ENCODE assay signal across 23 cellular contexts in the genomic region with DNA sequence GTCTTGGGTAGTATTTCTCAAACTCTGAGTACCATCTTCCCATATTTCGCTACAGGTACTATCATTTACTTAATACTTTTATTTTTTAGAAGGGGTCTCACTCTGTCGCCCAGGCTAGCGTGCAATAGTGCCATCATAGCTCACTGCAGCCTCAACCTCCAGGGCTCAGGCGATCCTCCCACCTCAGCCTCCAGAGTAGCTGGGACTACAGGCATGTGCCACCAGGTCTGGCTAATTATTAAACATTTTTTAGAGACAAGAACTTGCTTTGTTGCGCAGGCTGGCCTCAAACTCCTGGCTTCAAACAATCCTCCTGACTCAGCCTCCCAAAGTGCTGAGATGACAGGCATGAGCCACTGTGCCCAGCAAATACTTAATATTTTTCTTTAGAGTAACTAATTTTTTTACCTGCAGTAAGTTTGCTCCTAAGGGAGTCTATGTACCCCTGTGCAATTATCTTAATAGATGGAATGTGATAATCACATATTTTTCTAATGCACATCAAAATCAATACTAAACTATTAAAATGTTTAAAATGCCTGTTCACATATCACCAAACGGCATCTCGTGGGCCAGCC.
DNase-seq lines count a peak whose midpoint lies in the region; ATAC-seq, FAIRE-seq and TF ChIP-seq lines count a peak whose summit lies in the region.
"Had no signal": no experiment of that assay in that cellular context is flagged by ENCODE, and none has a peak within 500 bp of the region (broad histone marks: within the 10 kb centered on the region; RNA-seq: fewer than 3 reads in every experiment).

No MANE protein-coding gene starts in this region.

- TF ChIP-seq POLR2A in HepG2 (IDR thresholded peaks at IDR 0.05; ENCODE audit: insufficient read depth in 1 of 2, low read depth in 2 of 2, low read length in 2 of 2) (no peak), right lobe of liver (IDR thresholded peaks at IDR 0.05) (no peak), vagina (IDR thresholded peaks at IDR 0.05) (no peak), upper lobe of left lung (IDR thresholded peaks at IDR 0.05) (no peak)

- no peaks in the 10 kb centered on the region for H3K79me1 ChIP-seq in mesendoderm (ENCODE audit: low read length)

- no peaks in the 10 kb centered on the region for H3K27me3 Mint-ChIP-seq in progenitor cell of endocrine pancreas

- no TSS peak for BruUV-seq in HepG2 (replicated peaks; lab: Mats Ljungman, UMichigan)

- no peaks in the 10 kb centered on the region for H3K4me1 ChIP-seq in HepG2 (ENCODE audit: insufficient read depth, low read length)
- H3K4me1 ChIP-seq in right lobe of liver: peaks cover 0 to 3% (median 0%) of the 10 kb centered on the region in 4 donors
- H3K4me1 ChIP-seq in mesendoderm (ENCODE audit: control insufficient read depth, low read depth, low read length): peaks cover 2% of the 10 kb centered on the region
- H3K4me1 ChIP-seq in vagina: peaks cover 30% of the 10 kb centered on the region
- peaks cover 13 to 16% (median 13%) of the 10 kb centered on the region in 4 donors for H3K4me1 ChIP-seq in upper lobe of left lung

- H2BK120ac ChIP-seq in mesendoderm (ENCODE audit: low read depth, low read length): no peak overlapping the region

- H3K56ac ChIP-seq in mesendoderm (ENCODE audit: low read length): no peak overlapping the region

- H3K4me2 ChIP-seq in HepG2 (ENCODE audit: low read depth, low read length) (no peak overlapping the region), mesendoderm (ENCODE audit: low read length) (no peak overlapping the region)

- no peak overlapping the region for H3K4me3 ChIP-seq in HepG2 (replicated peaks in 1 of 3; ENCODE audit: insufficient read depth in 1 of 3, low read depth in 2 of 3, low read length in 3 of 3)
- H3K4me3 ChIP-seq in right lobe of liver: no peak overlapping the region
- no peak overlapping the region for H3K4me3 ChIP-seq in mesendoderm (ENCODE audit: low read length)
- H3K4me3 ChIP-seq in vagina: no peak overlapping the region
- no peak overlapping the region for H3K4me3 ChIP-seq in upper lobe of left lung
- H3K4me3 ChIP-seq: MG63 had no signal

- H2BK5ac ChIP-seq in mesendoderm (ENCODE audit: low read length): no peak overlapping the region

- no peak overlapping the region for H2AFZ ChIP-seq in HepG2 (ENCODE audit: low read length)

- no peaks in the 10 kb centered on the region for H3K36me3 Mint-ChIP-seq in progenitor cell of endocrine pancreas (ENCODE audit: insufficient read depth)

- no peak overlapping the region for H3K23ac ChIP-seq in mesendoderm (ENCODE audit: low read length)

- H3K36me3 ChIP-seq in HepG2 (replicated peaks in 1 of 2; ENCODE audit: control insufficient read depth in 1 of 2, insufficient read depth in 2 of 2, low read length in 2 of 2) (no peaks in the 10 kb centered on the region), right lobe of liver (no peaks in the 10 kb centered on the region), mesendoderm (ENCODE audit: control insufficient read depth, insufficient read depth, low read length) (no peaks in the 10 kb centered on the region), vagina (no peaks in the 10 kb centered on the region), upper lobe of left lung (no peaks in the 10 kb centered on the region)
- H3K36me3 ChIP-seq: MG63 had no signal

- no peaks in the 10 kb centered on the region for H3K9me3 ChIP-seq in HepG2 (ENCODE audit: low read length)
- H3K9me3 ChIP-seq in right lobe of liver: no peaks in the 10 kb centered on the region
- no peaks in the 10 kb centered on the region for H3K9me3 ChIP-seq in vagina
- H3K9me3 ChIP-seq in upper lobe of left lung: no peaks in the 10 kb centered on the region
- H3K9me3 ChIP-seq: MG63 had no signal

- peaks cover 13% of the 10 kb centered on the region for H3K4me1 Mint-ChIP-seq in progenitor cell of endocrine pancreas (ENCODE audit: low read depth)

- H4K5ac ChIP-seq in mesendoderm (ENCODE audit: low read length): no peak overlapping the region

- peak overlapping the region; percentile 28 for H3K4ac ChIP-seq in mesendoderm (ENCODE audit: low read depth, low read length)

- no peak overlapping the region for H3K4me3 Mint-ChIP-seq in progenitor cell of endocrine pancreas (ENCODE audit: low read depth)

- CTCF ChIA-PET in HepG2 (lab: Yijun Ruan, JAX; ENCODE audit: low intra/inter-chr PET ratio, low total read pairs): no interaction called here

- no peak overlapping the region for H2AK5ac ChIP-seq in mesendoderm (ENCODE audit: low read length)

- no peaks in the 10 kb centered on the region for H3K9me3 Mint-ChIP-seq in progenitor cell of endocrine pancreas (ENCODE audit: low read depth)

- no peak for DNase-seq in HepG2 (ENCODE audit: low spot score)
- DNase-seq in right lobe of liver: no peak
- no peak for DNase-seq in mesendoderm
- no peak for DNase-seq in progenitor cell of endocrine pancreas (ENCODE audit: low spot score, unreplicated experiment)
- peak in 1 of 2 donors; percentile 12 for DNase-seq in vagina (ENCODE audit: extremely low spot score in 2 of 2)
- DNase-seq in upper lobe of left lung: no peak
- DNase-seq in frontal cortex (ENCODE audit: low spot score in 2 of 2): no peak
- DNase-seq in hypothalamus (lab: John Stamatoyannopoulos, UW): no peak
- DNase-seq: GOT3, MG63, NCI-H1048, NCI-H1417 treated with DMSO at 0.1 percent for 48 hours, NCI-H187, NCI-H446, NCI-H526 treated with DMSO at 0.1 percent for 48 hours, OCI-M1 had no signal

- no peak overlapping the region for H3K27ac ChIP-seq in HepG2 (ENCODE audit: extremely low read length, insufficient read depth, low read length)
- no peak overlapping the region for H3K27ac ChIP-seq in right lobe of liver
- no peak overlapping the region for H3K27ac ChIP-seq in mesendoderm (ENCODE audit: low read depth, low read length)
- peak overlapping the region; percentile 80 for H3K27ac ChIP-seq in vagina
- no peak overlapping the region for H3K27ac ChIP-seq in upper lobe of left lung
- H3K27ac ChIP-seq: C4-2B had no signal

- intact Hi-C loops in HepG2 (cut with micrococcal nuclease; ENCODE audit: unreplicated experiment): no loop called here
- intact Hi-C loops in right lobe of liver (cut with DNase I): no loop called here
- intact Hi-C loops in vagina (cut with DNase I): no loop called here

- no peak for TF ChIP-seq RAD21 in HepG2 (CRISPR knock-in tag; IDR thresholded peaks at IDR 0.05)

- no peak overlapping the region for H3K9ac ChIP-seq in HepG2 (ENCODE audit: insufficient read depth, low read depth, low read length)
- H3K9ac ChIP-seq in mesendoderm (ENCODE audit: low read length): no peak overlapping the region

- H3K27ac Mint-ChIP-seq in progenitor cell of endocrine pancreas: peak overlapping the region; percentile 74

- no peaks in the 10 kb centered on the region for H4K20me1 ChIP-seq in HepG2 (ENCODE audit: insufficient read depth, low read length)

- TF ChIP-seq EP300 in HepG2 (IDR thresholded peaks at IDR 0.05; ENCODE audit: low read depth in 2 of 2, low read length in 2 of 2) (no peak), HepG2 (CRISPR knock-in tag; IDR thresholded peaks at IDR 0.05; ENCODE audit: borderline replicate concordance) (no peak), upper lobe of left lung (IDR thresholded peaks at IDR 0.05) (no peak)

- no peak for ATAC-seq in HepG2
- no peak for ATAC-seq in right lobe of liver
- no peak for ATAC-seq in upper lobe of left lung (ENCODE audit: low FRiP score in 2 of 2)
- ATAC-seq: HCT116, Right ventricle myocardium inferior had no signal

- H2BK15ac ChIP-seq in mesendoderm (replicated peaks; ENCODE audit: low read depth): no peak overlapping the region

- in situ Hi-C loops in HepG2 (cut with HindIII; ENCODE audit: extremely low pct_ligation_motif_present, low pct_unique_long_range_greater_than_20kb): no loop called here

- no peaks in the 10 kb centered on the region for H3K79me2 ChIP-seq in HepG2 (ENCODE audit: insufficient read depth, low read length)
- no peaks in the 10 kb centered on the region for H3K79me2 ChIP-seq in mesendoderm (ENCODE audit: control insufficient read depth, insufficient read depth, low read length)

- WGBS in HepG2 (ENCODE audit: low lambda C conversion rate): 39% methylated on average over 7 of the region's 7 CpGs
- 78% methylated on average over 7 of the region's 7 CpGs for WGBS in right lobe of liver (ENCODE audit: insufficient coverage, low coverage, low lambda C conversion rate, missing lambda C conversion rate)
- no CpG with 5 or more reads among the region's 7 CpGs for WGBS in mesendoderm (ENCODE audit: extremely low coverage, insufficient coverage, low lambda C conversion rate)
- WGBS in upper lobe of left lung, 2 donors: 85 to 93% methylated on average over 7 of the region's 7 CpGs

- POLR2A ChIA-PET in HepG2 (lab: Yijun Ruan, JAX): no interaction called here

- H3K18ac ChIP-seq in mesendoderm (ENCODE audit: low read length): no peak overlapping the region

- no peak for FAIRE-seq in HepG2 (lab: Jason Lieb, UNC)
- no peak for FAIRE-seq in frontal cortex (lab: Jason Lieb, UNC)
- FAIRE-seq: A204.1, G401.6, GM18507, RCC 7860 had no signal

- no peak overlapping the region for H4K8ac ChIP-seq in mesendoderm (ENCODE audit: low read depth, low read length)

- TF ChIP-seq CTCF in HepG2 (CRISPR knock-in tag; IDR thresholded peaks at IDR 0.05): no peak
- no peak for TF ChIP-seq CTCF in right lobe of liver (IDR thresholded peaks at IDR 0.05)
- TF ChIP-seq CTCF in progenitor cell of endocrine pancreas (IDR thresholded peaks at IDR 0.05; ENCODE audit: unreplicated experiment): no peak
- no peak for TF ChIP-seq CTCF in vagina (IDR thresholded peaks at IDR 0.05)
- no peak for TF ChIP-seq CTCF in upper lobe of left lung (IDR thresholded peaks at IDR 0.05)

- H3K27me3 ChIP-seq in HepG2 (ENCODE audit: control insufficient read depth in 1 of 2, insufficient read depth in 2 of 2, low read length in 2 of 2): peaks cover 0 to 18% of the 10 kb centered on the region in 2 experiments; a peak in 3 of 5 replicates
- no peaks in the 10 kb centered on the region for H3K27me3 ChIP-seq in right lobe of liver
- no peaks in the 10 kb centered on the region for H3K27me3 ChIP-seq in mesendoderm (ENCODE audit: insufficient read depth, low read length, poor library complexity)
- H3K27me3 ChIP-seq in vagina: no peaks in the 10 kb centered on the region
- H3K27me3 ChIP-seq in upper lobe of left lung: no peaks in the 10 kb centered on the region
- H3K27me3 ChIP-seq: MG63 had no signal
